Comparison of ENCODE assay signal across 8 cellular contexts in the genomic region with DNA sequence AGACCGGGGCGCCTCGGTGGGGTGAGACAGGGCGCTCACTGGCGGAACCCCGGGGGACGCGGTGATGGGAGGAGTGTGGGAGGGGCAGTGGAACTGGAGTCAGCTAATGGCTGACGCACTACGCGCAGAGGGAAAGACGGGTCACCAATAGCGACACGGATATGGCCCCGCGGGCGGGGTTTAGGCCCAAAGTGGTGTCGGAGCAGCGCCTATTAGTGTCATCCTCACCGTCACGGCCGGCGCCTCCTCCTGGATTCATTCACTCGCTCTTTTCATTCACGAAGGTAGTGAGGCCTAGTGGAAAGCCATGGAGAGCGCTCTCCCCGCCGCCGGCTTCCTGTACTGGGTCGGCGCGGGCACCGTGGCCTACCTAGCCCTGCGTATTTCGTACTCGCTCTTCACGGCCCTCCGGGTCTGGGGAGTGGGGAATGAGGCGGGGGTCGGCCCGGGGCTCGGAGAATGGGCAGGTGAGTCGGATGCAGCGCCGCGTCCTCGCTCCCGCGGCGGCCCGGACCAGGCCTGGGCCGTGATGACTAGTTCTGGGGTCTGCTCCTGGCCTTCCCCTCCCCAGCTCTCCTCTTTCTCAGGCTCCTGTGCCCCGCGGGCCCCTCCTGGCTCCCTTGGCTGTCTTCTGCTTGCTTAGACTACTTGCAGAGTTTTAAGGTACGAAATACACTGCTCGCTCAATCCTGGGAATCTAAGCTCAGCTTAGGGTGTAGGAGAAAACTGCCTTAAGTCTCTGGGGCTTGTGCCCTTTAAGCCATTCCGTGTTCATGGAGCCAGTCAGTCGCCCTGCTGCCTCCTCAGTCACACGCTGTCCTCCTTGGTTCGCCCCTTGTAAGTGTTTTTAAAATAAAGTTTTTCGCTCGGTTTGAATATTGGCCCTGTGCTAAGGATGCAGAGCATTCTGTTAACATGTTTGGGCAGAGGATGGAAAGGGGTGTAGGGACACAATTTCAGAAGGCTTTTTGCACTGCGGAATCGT.
DNase-seq lines count a peak whose midpoint lies in the region; ATAC-seq and TF ChIP-seq lines count a peak whose summit lies in the region.

A gene (plus strand): TSS at position 218 of the 985 bp plus-strand sequence. CDS start 90 bp downstream, at position 308.

- H3K27ac ChIP-seq in C4-2B = peak within 1 kb of the TSS; percentile 62

- ATAC-seq in GM19372 (IDR thresholded peaks at IDR 0.05; ENCODE audit: low read depth, unreplicated experiment) (peak; percentile 96), HG03558 (IDR thresholded peaks at IDR 0.05; ENCODE audit: extremely low read depth, unreplicated experiment) (peak; percentile 96)

- DNase-seq in NCI-H748 treated with DMSO at 0.1 percent for 48 hours (lab: John Stamatoyannopoulos, UW) = peak; percentile 97
- DNase-seq in activated CD4-positive, alpha-beta T cell treated with anti-CD3 and anti-CD28 coated beads, Interleukin-2, amount 50 U/mL, for 24 hours (ENCODE audit: low read depth in 1 of 2, low spot score in 1 of 2) = peak; percentile 96 to 99
- DNase-seq in dedifferentiated amniotic fluid mesenchymal stem cell (ENCODE audit: extremely low spot score) = peak; percentile 97
- DNase-seq in left kidney (ENCODE audit: low read depth, low spot score) = peak; percentile 99
- DNase-seq in stimulated activated CD4-positive, alpha-beta T cell treated with anti-CD3 and anti-CD28 coated beads, Interleukin-2, amount 100 ng/mL, for 24 hours = peak; percentile 98 to 99

- no peak for TF ChIP-seq CTCF in C4-2B (conservative IDR thresholded peaks at IDR 0.05)

Comparison
In these comparisons a context has a peak if more than half of its experiments do, and no peak if none do; other contexts are left out.
1. Peak in every context shown above with its lines: DNase-seq, ATAC-seq and H3K27ac ChIP-seq.